23 cellular contexts compared by ENCODE assay signal in genomic region chr6:41008011-41008410, GRCh38. TPM values are rescaled to one million over a fixed set of nuclear protein-coding genes. Genes with fewer than 3 reads are reported as not detected.
"Had no signal": no experiment of that assay in that cellular context is flagged by ENCODE, and none has a peak within 500 bp of the region (broad histone marks: within the 10 kb centered on the region; RNA-seq: fewer than 3 reads in every experiment).

No MANE protein-coding gene starts in this region.

- H3K36me3 ChIP-seq: MG63 had no signal

- DNase-seq: Karpas-422, KG1, MG63, NCI-H1092, NCI-H1105 treated with DMSO at 0.1 percent for 48 hours, NCI-H1417 treated with DMSO at 0.1 percent for 48 hours, NCI-H146, NCI-H1694 treated with DMSO at 0.1 percent for 48 hours, NCI-H1930, NCI-H2081, NCI-H2107, NCI-H2171, NCI-H226, NCI-H446, NCI-H510A, NCI-H524 treated with DMSO at 0.1 percent for 48 hours, NCI-H69, NCI-H774, SHP77, SK-N-SH had no signal

- H3K9ac ChIP-seq: SK-N-SH had no signal

- H3K27ac ChIP-seq: RWPE1 had no signal

- H3K4me3 ChIP-seq: MG63 had no signal

- H3K9me3 ChIP-seq: MG63, SK-N-SH had no signal

- H3K4me2 ChIP-seq: SK-N-SH had no signal

- FAIRE-seq: HTR-8/SVneo had no signal

- H3K27me3 ChIP-seq: MG63 had no signal

RNA-seq across cellular contexts. Expression of gene TSPO2, which starts 34.3 kb away (rescaled TPM):
- total RNA-seq: SK-MEL-5 had no signal
- polyA plus RNA-seq: SK-N-SH had no signal

RNA-seq across cellular contexts. Expression of gene APOBEC2, which starts 45.0 kb away (rescaled TPM):
- total RNA-seq: SK-MEL-5 had no signal
- polyA plus RNA-seq: SK-N-SH had no signal
